In genomic region chr12:23954332-23954731, GRCh38 we compare ENCODE assay signal across 1 cellular context.
TF ChIP-seq lines count a peak whose summit lies in the region.

No MANE protein-coding gene starts in this region.

TF ChIP-seq in K562, 482 proteins besides CTCF, POLR2A, EP300 and RAD21 (continued from another document):
- TF ChIP-seq ARID3A (IDR thresholded peaks at IDR 0.05; ENCODE audit: borderline replicate concordance, low read depth, low read length): no peak
- no peak for TF ChIP-seq ATF2 (CRISPR knock-in tag; IDR thresholded peaks at IDR 0.05)
- no peak for TF ChIP-seq SRSF7 (optimal IDR thresholded peaks at IDR 0.05; ENCODE audit: low read depth, low read length)
- TF ChIP-seq ATF7 (IDR thresholded peaks at IDR 0.05): 0 out of 2 replicates have a peak, but pooled peaks have one; percentile 23
- no peak for TF ChIP-seq PHTF2 (CRISPR knock-in tag; IDR thresholded peaks at IDR 0.05)
- no peak for TF ChIP-seq NCOR1 (IDR thresholded peaks at IDR 0.05)
- no peak for TF ChIP-seq ZBED1 (IDR thresholded peaks at IDR 0.05)
- TF ChIP-seq RREB1 (CRISPR knock-in tag; IDR thresholded peaks at IDR 0.05): no peak
- no peak for TF ChIP-seq KAT8 (IDR thresholded peaks at IDR 0.05; ENCODE audit: low read depth)
- TF ChIP-seq ZEB2 (IDR thresholded peaks at IDR 0.05): no peak
- no peak for TF ChIP-seq CBX5 (IDR thresholded peaks at IDR 0.05; ENCODE audit: borderline replicate concordance, low read depth)
- TF ChIP-seq ELK1 (CRISPR knock-in tag; IDR thresholded peaks at IDR 0.05): no peak
- TF ChIP-seq FOXA1 (IDR thresholded peaks at IDR 0.05; ENCODE audit: borderline replicate concordance): no peak
- TF ChIP-seq BACH1 (tag; IDR thresholded peaks at IDR 0.05): no peak
- TF ChIP-seq ZNF407 (IDR thresholded peaks at IDR 0.05; ENCODE audit: low read depth): no peak
- TF ChIP-seq VEZF1 (CRISPR knock-in tag; IDR thresholded peaks at IDR 0.05): no peak
- no peak for TF ChIP-seq MCM3 (IDR thresholded peaks at IDR 0.05)
- no peak for TF ChIP-seq HNRNPH1 (optimal IDR thresholded peaks at IDR 0.05; ENCODE audit: low read depth, low read length)
- no peak for TF ChIP-seq HMGN3 (IDR thresholded peaks at IDR 0.05; ENCODE audit: borderline replicate concordance, extremely low read depth, insufficient read length, low read depth, low read length)
- TF ChIP-seq ZNF384 (IDR thresholded peaks at IDR 0.05; ENCODE audit: low read depth, low read length): peak; percentile 51; the same call in 1 of the 2 replicates
- TF ChIP-seq SMAD2 (IDR thresholded peaks at IDR 0.05; ENCODE audit: low read depth, low read length): no peak
- TF ChIP-seq KAT2B (IDR thresholded peaks at IDR 0.05; ENCODE audit: low read depth, low read length): no peak
- TF ChIP-seq ZBTB33 (CRISPR knock-in tag; IDR thresholded peaks at IDR 0.05): no peak
- TF ChIP-seq CC2D1A (IDR thresholded peaks at IDR 0.05): peak; percentile 19; the same call in 1 of the 2 replicates
- no peak for TF ChIP-seq ZNF133 (CRISPR knock-in tag; IDR thresholded peaks at IDR 0.05)
- TF ChIP-seq SFPQ (IDR thresholded peaks at IDR 0.05; ENCODE audit: low read depth, low read length): no peak
